21 cellular contexts compared by ENCODE assay signal in the genomic region with DNA sequence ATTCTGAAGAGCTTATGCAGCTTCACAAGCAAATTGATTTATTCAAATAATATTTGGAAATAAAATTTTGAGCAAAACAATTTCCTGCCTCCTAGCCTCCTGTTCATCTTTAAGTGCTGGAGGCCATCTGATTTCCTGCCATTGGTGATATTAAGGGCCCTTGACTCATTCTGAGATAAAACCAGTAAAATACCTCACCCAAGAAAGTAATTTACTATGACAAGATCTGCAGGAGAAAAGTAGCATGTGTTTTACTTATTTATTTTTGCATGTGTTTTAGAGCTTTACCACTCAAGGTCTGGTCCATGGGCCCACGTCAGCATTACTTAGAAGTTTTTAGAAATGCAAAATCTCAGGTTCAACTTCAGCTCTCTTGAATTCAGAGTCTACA.
"Had no signal": no experiment of that assay in that cellular context is flagged by ENCODE, and none has a peak within 500 bp of the region (broad histone marks: within the 10 kb centered on the region; RNA-seq: fewer than 3 reads in every experiment).

No MANE protein-coding gene starts in this region.

- H3K27me3 ChIP-seq: adrenal gland, ascending aorta, heart right ventricle, right lobe of liver, tibial artery had no signal

- H3K9me3 Mint-ChIP-seq: activated naive CD4-positive, alpha-beta T cell treated with anti-CD3 and anti-CD28 coated beads, Interleukin-2, amount 50 U/mL, for 24 hours; endodermal cell; stimulated activated effector memory CD8-positive, alpha-beta T cell treated with anti-CD3 and anti-CD28 coated beads, Interleukin-12 subunit alpha, Interleukin-12 subunit beta, amount 100 ng/mL, for 72 hours; stimulated activated naive CD8-positive, alpha-beta T cell treated with anti-CD3 and anti-CD28 coated beads, Interleukin-15, amount 100 ng/mL, for 72 hours had no signal

- H3K9me3 ChIP-seq: adrenal gland, ascending aorta, lower lobe of right lung, right lobe of liver, tibial artery had no signal

- DNase-seq: activated gamma-delta T cell treated with Interleukin-2 at 50 U/mL for 16 hours; activated T-cell treated with anti-CD3 and anti-CD28 coated beads, Interleukin-2, amount 50 U/mL, for 1 hour; adrenal gland; endodermal cell; heart right ventricle; kidney; lower lobe of right lung; mesendoderm; naive B cell; nucleus accumbens; right lobe of liver; small intestine; stimulated activated CD4-positive, alpha-beta T cell treated with anti-CD3 and anti-CD28 coated beads, Interleukin-2, amount 100 ng/mL, for 24 hours; stimulated activated naive CD8-positive, alpha-beta T cell treated with anti-CD3 and anti-CD28 coated beads, Interleukin-15, amount 100 ng/mL, for 72 hours; T-helper 9 cell; tibial artery had no signal

- H3K36me3 Mint-ChIP-seq: activated naive CD4-positive, alpha-beta T cell treated with anti-CD3 and anti-CD28 coated beads, Interleukin-2, amount 50 U/mL, for 24 hours; naive B cell; stimulated activated effector memory CD8-positive, alpha-beta T cell treated with anti-CD3 and anti-CD28 coated beads, Interleukin-12 subunit alpha, Interleukin-12 subunit beta, amount 100 ng/mL, for 72 hours had no signal

- H3K4me1 Mint-ChIP-seq: activated naive CD4-positive, alpha-beta T cell treated with anti-CD3 and anti-CD28 coated beads, Interleukin-2, amount 50 U/mL, for 24 hours; endodermal cell; stimulated activated naive CD8-positive, alpha-beta T cell treated with anti-CD3 and anti-CD28 coated beads, Interleukin-15, amount 100 ng/mL, for 72 hours had no signal

- H3K27ac ChIP-seq: adrenal gland, ascending aorta, coronary artery, heart right ventricle, lower lobe of right lung, right lobe of liver, tibial artery had no signal

- H3K27ac Mint-ChIP-seq: activated naive CD4-positive, alpha-beta T cell treated with anti-CD3 and anti-CD28 coated beads, Interleukin-2, amount 50 U/mL, for 24 hours; endodermal cell; naive B cell; stimulated activated effector memory CD8-positive, alpha-beta T cell treated with anti-CD3 and anti-CD28 coated beads, Interleukin-12 subunit alpha, Interleukin-12 subunit beta, amount 100 ng/mL, for 72 hours; stimulated activated naive CD8-positive, alpha-beta T cell treated with anti-CD3 and anti-CD28 coated beads, Interleukin-15, amount 100 ng/mL, for 72 hours; WTC11 had no signal

- H3K4me1 ChIP-seq: lower lobe of right lung, right lobe of liver had no signal

- H3K36me3 ChIP-seq: adrenal gland, ascending aorta, heart right ventricle, lower lobe of right lung, right lobe of liver, tibial artery had no signal

- H3K4me3 ChIP-seq: adrenal gland, ascending aorta, coronary artery, heart right ventricle, lower lobe of right lung, right lobe of liver, tibial artery had no signal

- H3K4me3 Mint-ChIP-seq: activated naive CD4-positive, alpha-beta T cell treated with anti-CD3 and anti-CD28 coated beads, Interleukin-2, amount 50 U/mL, for 24 hours; endodermal cell; naive B cell; stimulated activated effector memory CD8-positive, alpha-beta T cell treated with anti-CD3 and anti-CD28 coated beads, Interleukin-12 subunit alpha, Interleukin-12 subunit beta, amount 100 ng/mL, for 72 hours; stimulated activated naive CD8-positive, alpha-beta T cell treated with anti-CD3 and anti-CD28 coated beads, Interleukin-15, amount 100 ng/mL, for 72 hours; WTC11 had no signal
